Comparison of ENCODE assay signal across 8 cellular contexts in the genomic region with DNA sequence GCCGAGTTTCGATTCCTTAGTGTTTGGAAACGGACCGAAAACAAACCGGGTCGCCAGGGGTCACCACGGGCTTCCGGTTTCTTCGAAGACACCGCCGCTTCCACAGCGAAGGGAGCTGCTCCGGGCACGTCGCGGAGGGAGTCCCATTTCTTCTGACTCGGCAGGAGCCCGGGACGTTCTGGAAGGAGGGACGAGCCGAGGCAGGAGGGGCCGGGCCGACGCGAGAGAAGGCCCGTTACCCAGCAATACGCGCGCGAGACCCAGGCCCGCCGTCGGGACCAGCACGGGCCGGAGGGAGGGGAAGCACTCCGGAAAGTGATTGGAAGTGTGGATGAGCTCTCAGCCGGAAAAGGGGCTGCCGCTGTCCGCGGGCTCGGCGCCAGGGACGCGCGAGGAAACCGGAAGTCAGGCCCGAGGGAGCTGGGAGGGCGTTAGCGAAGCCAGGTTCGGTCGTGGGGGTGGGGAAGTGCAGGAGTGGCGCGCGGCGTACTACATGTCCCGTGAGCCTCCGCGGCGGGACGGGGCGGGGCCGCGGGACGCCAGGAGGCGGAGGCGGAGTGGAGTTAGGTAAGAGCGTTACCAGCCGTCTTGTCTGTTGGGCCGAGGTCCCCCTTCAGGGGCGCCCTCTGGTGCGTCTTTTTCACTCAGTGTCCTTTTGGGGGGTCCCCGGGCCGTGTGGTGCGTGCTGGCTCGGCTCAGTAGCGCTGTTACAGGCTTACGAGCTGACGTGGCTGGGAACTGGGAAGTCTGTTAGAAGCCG. TPM values are rescaled to one million over a fixed set of nuclear protein-coding genes. Genes with fewer than 3 reads are reported as not detected.
A peak's percentile ranks its signal among the peaks of the same experiment; 100 is the strongest.
DNase-seq lines count a peak whose midpoint lies in the region; TF ChIP-seq lines count a peak whose summit lies in the region.

A gene with protein sequence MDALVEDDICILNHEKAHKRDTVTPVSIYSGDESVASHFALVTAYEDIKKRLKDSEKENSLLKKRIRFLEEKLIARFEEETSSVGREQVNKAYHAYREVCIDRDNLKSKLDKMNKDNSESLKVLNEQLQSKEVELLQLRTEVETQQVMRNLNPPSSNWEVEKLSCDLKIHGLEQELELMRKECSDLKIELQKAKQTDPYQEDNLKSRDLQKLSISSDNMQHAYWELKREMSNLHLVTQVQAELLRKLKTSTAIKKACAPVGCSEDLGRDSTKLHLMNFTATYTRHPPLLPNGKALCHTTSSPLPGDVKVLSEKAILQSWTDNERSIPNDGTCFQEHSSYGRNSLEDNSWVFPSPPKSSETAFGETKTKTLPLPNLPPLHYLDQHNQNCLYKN (minus strand): TSS at position 188 of the 760 bp plus-strand sequence. CDS start 8,207 bp downstream, outside the sequence.
A gene with protein sequence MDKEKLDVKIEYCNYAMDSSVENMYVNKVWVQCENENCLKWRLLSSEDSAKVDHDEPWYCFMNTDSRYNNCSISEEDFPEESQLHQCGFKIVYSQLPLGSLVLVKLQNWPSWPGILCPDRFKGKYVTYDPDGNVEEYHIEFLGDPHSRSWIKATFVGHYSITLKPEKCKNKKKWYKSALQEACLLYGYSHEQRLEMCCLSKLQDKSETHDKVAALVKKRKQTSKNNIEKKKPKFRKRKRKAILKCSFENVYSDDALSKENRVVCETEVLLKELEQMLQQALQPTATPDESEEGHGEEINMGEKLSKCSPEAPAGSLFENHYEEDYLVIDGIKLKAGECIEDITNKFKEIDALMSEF (plus strand): TSS at position 85 of the 760 bp plus-strand sequence. CDS start 64,348 bp downstream, outside the sequence.

- no peaks in the 10 kb centered on the region for H3K9me3 ChIP-seq in testis

- intact Hi-C loops in testis (cut with DNase I; ENCODE audit: low total_unique reads) = loop anchor here (5.0 kb wide), 1 partner anchor 637 kb away; no protein-coding TSS in a partner anchor

- peak within 1 kb of the TSS; percentile 99 for H3K27ac ChIP-seq in testis

- DNase-seq in GM06990 (ENCODE audit: extremely low read depth, insufficient read length) (peak; percentile 98), HFF-Myc (ENCODE audit: extremely low read depth, low read depth) (peak; percentile 82), MV-4-11 (lab: John Stamatoyannopoulos, UW) (peak; percentile 90), SK-MEL-5 (ENCODE audit: low read depth, low spot score) (peak; percentile 94), globus pallidus (ENCODE audit: low spot score) (peak; percentile 92), occipital lobe (lab: John Stamatoyannopoulos, UW) (peak; percentile 90), testis (peak; percentile 97)
- DNase-seq in activated naive CD4-positive, alpha-beta T cell treated with anti-CD3 and anti-CD28 coated beads, Interleukin-2, amount 50 U/mL, for 16 hours = peak; percentile 93

- H3K27me3 ChIP-seq in GM06990 (replicated peaks; ENCODE audit: control insufficient read depth, insufficient read depth, low read length) (no peaks in the 10 kb centered on the region), testis (no peaks in the 10 kb centered on the region)

- WGBS in testis, 2 donors = 0 to 1% methylated on average over 34 to 78 of the region's 79 CpGs

- TF ChIP-seq POLR2A in testis (IDR thresholded peaks at IDR 0.05) = peak; percentile 77

- peaks cover 6% of the 10 kb centered on the region for H3K4me1 ChIP-seq in testis

- peak within 1 kb of the TSS; percentile 78 for H3K4me3 ChIP-seq in GM06990 (replicated peaks; ENCODE audit: low read depth, low read length)
- H3K4me3 ChIP-seq in HFF-Myc (replicated peaks; ENCODE audit: low read depth, low read length) = peak within 1 kb of the TSS; percentile 87
- peak within 1 kb of the TSS; percentile 81 to 96 for H3K4me3 ChIP-seq in testis

- TF ChIP-seq CTCF in GM06990 (IDR thresholded peaks at IDR 0.05; ENCODE audit: insufficient read depth, low read length, poor library complexity, severe bottlenecking) (peak; percentile 33), HFF-Myc (IDR thresholded peaks at IDR 0.05; ENCODE audit: low read depth, low read length, missing control alignments) (no peak), testis (IDR thresholded peaks at IDR 0.05) (no peak)

- no peaks in the 10 kb centered on the region; the same call in 1 of the 2 replicates for H3K36me3 ChIP-seq in GM06990 (ENCODE audit: control insufficient read depth, insufficient read depth, low read length)
- H3K36me3 ChIP-seq in testis (ENCODE audit: low read depth, missing control alignments) = no peaks in the 10 kb centered on the region

- in situ Hi-C loops in SK-MEL-5 (cut with HindIII; ENCODE audit: low pct_unique_long_range_greater_than_20kb, low sequenced_read_pairs) = no loop called here

RNA-seq across cellular contexts. Expression of the first gene that starts in this region (rescaled TPM):
- 53.0 and 54.0 TPM in 2 replicates for total RNA-seq in SK-MEL-5 (2014; rRNA removed; shearing (Covaris generic))
- polyA plus RNA-seq in SK-MEL-5 (2015; cell fraction: cytosol; rRNA removed) = 62.5 and 85.0 TPM in 2 replicates
- polyA plus RNA-seq in SK-MEL-5 (2015; cell fraction: nucleus; rRNA removed) = 81.2 and 103 TPM in 2 replicates
- total RNA-seq in occipital lobe = 47.9 TPM
- 10 to 100 TPM; 46.6 to 53.8 TPM for total RNA-seq in testis
- polyA plus RNA-seq in testis (ENCODE audit: insufficient read depth, low read depth, low replicate concordance) = 56.9 TPM

RNA-seq across cellular contexts. Expression of the second gene that starts in this region (rescaled TPM):
- total RNA-seq in SK-MEL-5 (2014; rRNA removed; shearing (Covaris generic)) = 0.16 TPM in 2 replicates
- polyA plus RNA-seq in SK-MEL-5 (2015; cell fraction: cytosol; rRNA removed) = 0.05 and 0.30 TPM in 2 replicates
- polyA plus RNA-seq in SK-MEL-5 (2015; cell fraction: nucleus; rRNA removed) = 0.36 and 0.49 TPM in 2 replicates
- total RNA-seq in occipital lobe (2.8 TPM), testis (1 to 10 TPM; 2.5 to 5.2 TPM)
- 9.5 TPM for polyA plus RNA-seq in testis (ENCODE audit: insufficient read depth, low read depth, low replicate concordance)

Comparison
In these comparisons a context has a peak if more than half of its experiments do, and no peak if none do; other contexts are left out.
1. Peak in every context shown above with its lines: DNase-seq, H3K4me3 ChIP-seq and H3K27ac ChIP-seq.